9 cellular contexts compared by ENCODE assay signal in genomic region chr1:32901823-32902534, GRCh38. TPM values are rescaled to one million over a fixed set of nuclear protein-coding genes. Genes with fewer than 3 reads are reported as not detected.
A peak's percentile ranks its signal among the peaks of the same experiment; 100 is the strongest.
DNase-seq lines count a peak whose midpoint lies in the region; ATAC-seq and TF ChIP-seq lines count a peak whose summit lies in the region.
"Had no signal": no experiment of that assay in that cellular context is flagged by ENCODE, and none has a peak within 500 bp of the region (broad histone marks: within the 10 kb centered on the region; RNA-seq: fewer than 3 reads in every experiment).

No MANE protein-coding gene starts in this region.

- intact Hi-C loops in Right ventricle myocardium inferior (cut with DNase I) (no loop called here), mucosa of descending colon (cut with DNase I, micrococcal nuclease) (no loop called here), vagina (cut with DNase I) (no loop called here)

- H3K27me3 ChIP-seq in right atrium auricular region = peaks cover 0 to 4% of the 10 kb centered on the region in 2 donors
- H3K27me3 ChIP-seq in vagina = no peaks in the 10 kb centered on the region

- no peak for TF ChIP-seq POLR2A in vagina (IDR thresholded peaks at IDR 0.05)

- H3K27ac ChIP-seq in right atrium auricular region (peak overlapping the region in 1 of 2 donors; percentile 31), vagina (peak overlapping the region; percentile 83)

- H3K4me1 ChIP-seq in right atrium auricular region (peaks cover 0 to 9% of the 10 kb centered on the region in 2 donors), mucosa of descending colon (ENCODE audit: low read depth) (peaks cover 14% of the 10 kb centered on the region), vagina (peaks cover 19% of the 10 kb centered on the region)

- H3K36me3 ChIP-seq in right atrium auricular region = no peaks in the 10 kb centered on the region
- H3K36me3 ChIP-seq in mucosa of descending colon (ENCODE audit: low read depth) = no peaks in the 10 kb centered on the region
- H3K36me3 ChIP-seq in vagina = no peaks in the 10 kb centered on the region

- H3K4me3 ChIP-seq in right atrium auricular region (peak overlapping the region; percentile 47 to 63), cardiac fibroblast (replicated peaks in 1 of 2; ENCODE audit: low read depth in 2 of 2, low read length in 2 of 2) (peak overlapping the region; percentile 64 to 65), mucosa of descending colon (peak overlapping the region; percentile 78), vagina (peak overlapping the region; percentile 73 to 89)

- H3K9me3 ChIP-seq in right atrium auricular region (no peaks in the 10 kb centered on the region), mucosa of descending colon (no peaks in the 10 kb centered on the region), vagina (no peaks in the 10 kb centered on the region)

- ATAC-seq in Right ventricle myocardium inferior (no peak), mucosa of descending colon (no peak)

- DNase-seq in right atrium auricular region (ENCODE audit: low spot score) (no peak), Right ventricle myocardium inferior (ENCODE audit: missing footprints) (no peak), cardiac fibroblast (ENCODE audit: low read depth in 2 of 2) (peak in 1 of 2 donors; percentile 13), mucosa of descending colon (peak in 2 of 3 donors; percentile 35 to 56), vagina (ENCODE audit: extremely low spot score in 2 of 2) (no peak), T-helper 9 cell (no peak), hippocampal formation (lab: John Stamatoyannopoulos, UW) (no peak)
- no peak for DNase-seq in activated CD4-positive, alpha-beta T cell treated with anti-CD3 and anti-CD28 coated beads for 48 hours
- DNase-seq: stimulated activated CD4-positive, alpha-beta T cell treated with anti-CD3 and anti-CD28 coated beads, Interleukin-1b, Interleukin-23, amount 100 ng/mL, for 48 hours had no signal

- TF ChIP-seq CTCF in right atrium auricular region (IDR thresholded peaks at IDR 0.05) (no peak), cardiac fibroblast (IDR thresholded peaks at IDR 0.05; ENCODE audit: low read depth, low read length) (no peak), mucosa of descending colon (IDR thresholded peaks at IDR 0.05) (no peak), vagina (IDR thresholded peaks at IDR 0.05) (no peak)

RNA-seq across cellular contexts. Expression of gene TMEM54, which starts 0.8 kb away (rescaled TPM):
- 10 to 100 TPM in 1 of 2 donors, 1 to 10 TPM in 1; 4.7 to 37.9 TPM for total RNA-seq in right atrium auricular region
- total RNA-seq in Right ventricle myocardium inferior = 10.9 TPM
- 100 to 1,000 TPM; 426 to 995 (median 483) TPM for total RNA-seq in mucosa of descending colon
- 36.1 TPM for total RNA-seq in vagina

RNA-seq across cellular contexts. Expression of gene HPCA, which starts 15.7 kb away (rescaled TPM):
- total RNA-seq in right atrium auricular region = not detected
- total RNA-seq in Right ventricle myocardium inferior = not detected
- 1 to 10 TPM; 1.1 to 2.0 (median 1.1) TPM for total RNA-seq in mucosa of descending colon
- not detected for total RNA-seq in vagina

RNA-seq across cellular contexts. Expression of gene FNDC5, which starts 31.3 kb away (rescaled TPM):
- total RNA-seq in right atrium auricular region = 100 to 1,000 TPM in 1 of 2 donors, 10 to 100 TPM in 1; 68.3 to 112 TPM
- total RNA-seq in Right ventricle myocardium inferior = 139 TPM
- under 1 TPM; 0.38 to 0.51 (median 0.41) TPM for total RNA-seq in mucosa of descending colon
- total RNA-seq in vagina = 4.7 TPM

Comparison
In these comparisons a context has a peak if more than half of its experiments do, and no peak if none do; other contexts are left out.
1. DNase-seq: peak in mucosa of descending colon (2 of 3); none in right atrium auricular region (single experiment), Right ventricle myocardium inferior (single experiment), vagina (0 of 2), T-helper 9 cell (single experiment), activated CD4-positive, alpha-beta T cell treated with anti-CD3 and anti-CD28 coated beads for 48 hours (single experiment) and hippocampal formation (0 of 2).
2. RNA of gene TMEM54, which starts 0.8 kb away (total RNA-seq): 426 to 995 TPM in mucosa of descending colon; 4.7 to 37.9 TPM in right atrium auricular region, 36.1 TPM in vagina (single experiment) and 10.9 TPM in Right ventricle myocardium inferior (single experiment); every median in the first group is over 10 times any median in the second.
3. RNA of gene FNDC5, which starts 31.3 kb away (total RNA-seq): 139 TPM in Right ventricle myocardium inferior (single experiment) and 68.3 to 112 TPM in right atrium auricular region; 4.7 TPM in vagina (single experiment) and 0.38 to 0.51 TPM in mucosa of descending colon; every median in the first group is over 10 times any median in the second.
4. Peak in every context shown above with its lines, with median percentiles within 50 percentile points of each other: H3K4me3 ChIP-seq.